ENCODE assay signal across 11 cellular contexts in genomic region chr14:61700104-61700886, GRCh38. TPM values are rescaled to one million over a fixed set of nuclear protein-coding genes. Genes with fewer than 3 reads are reported as not detected.
DNase-seq lines count a peak whose midpoint lies in the region; ATAC-seq and TF ChIP-seq lines count a peak whose summit lies in the region.
"Had no signal": no experiment of that assay in that cellular context is flagged by ENCODE, and none has a peak within 500 bp of the region (broad histone marks: within the 10 kb centered on the region; RNA-seq: fewer than 3 reads in every experiment).

No MANE protein-coding gene starts in this region.

- no peak overlapping the region for H2AFZ ChIP-seq in OCI-LY7 (ENCODE audit: low read length)

- CTCF ChIA-PET in OCI-LY7 (lab: Charles Lee; ENCODE audit: unreplicated experiment) = no interaction called here

- no peak for DNase-seq in T-helper 1 cell
- DNase-seq in OCI-LY7 (ENCODE audit: low spot score) = no peak
- DNase-seq in endodermal cell = no peak
- no peak for DNase-seq in retinal pigment epithelial cell (ENCODE audit: low read depth)
- no peak for DNase-seq in body of pancreas
- no peak for DNase-seq in SKM-1 (lab: John Stamatoyannopoulos, UW; ENCODE audit: unreplicated experiment)
- DNase-seq: foreskin fibroblast, NCI-H2107 had no signal

- BruUV-seq in OCI-LY7 (replicated peaks; lab: Mats Ljungman, UMichigan) = no TSS peak

- H3K27me3 Mint-ChIP-seq in T-helper 1 cell treated with Interleukin-12 subunit alpha and Interleukin-12 subunit beta and Interleukin-4 antibody, amounts not matched to agents 30 μg/mL and 1 μg/mL, for 36 hours (ENCODE audit: low read depth) = no peaks in the 10 kb centered on the region
- H3K27me3 Mint-ChIP-seq in endodermal cell (ENCODE audit: insufficient read depth) = no peaks in the 10 kb centered on the region

- POLR2A ChIA-PET in OCI-LY7 (lab: Charles Lee) = interaction anchor here (0.8 to 5.5 kb wide), 6 partner anchors 10 to 222 kb away, joined by 4 to 79 read pairs (median 5); no protein-coding TSS in a partner anchor

- peaks cover 55% of the 10 kb centered on the region for H3K4me1 Mint-ChIP-seq in T-helper 1 cell treated with Interleukin-12 subunit alpha and Interleukin-12 subunit beta and Interleukin-4 antibody, amounts not matched to agents 30 μg/mL and 1 μg/mL, for 36 hours (ENCODE audit: low read depth)
- H3K4me1 Mint-ChIP-seq in endodermal cell = peaks cover 51% of the 10 kb centered on the region

- TF ChIP-seq CTCF in OCI-LY7 (conservative IDR thresholded peaks at IDR 0.05; ENCODE audit: low read length) (no peak), endodermal cell (conservative IDR thresholded peaks at IDR 0.05) (no peak), retinal pigment epithelial cell (conservative IDR thresholded peaks at IDR 0.05; ENCODE audit: low read depth, low read length) (no peak), body of pancreas (IDR thresholded peaks at IDR 0.05) (no peak)

- H3K4me3 Mint-ChIP-seq in T-helper 1 cell treated with Interleukin-12 subunit alpha and Interleukin-12 subunit beta and Interleukin-4 antibody, amounts not matched to agents 30 μg/mL and 1 μg/mL, for 36 hours = peak overlapping the region; percentile 86
- H3K4me3 Mint-ChIP-seq in endodermal cell = peak overlapping the region; percentile 96

- ATAC-seq in body of pancreas (no peak), HG03565 (IDR thresholded peaks at IDR 0.05; ENCODE audit: unreplicated experiment) (no peak)

- WGBS in endodermal cell (ENCODE audit: insufficient coverage in 1 of 2, insufficient read length in 1 of 2), 2 experiments = 88 to 89% methylated on average over 1 to 2 of the region's 2 CpGs
- WGBS in body of pancreas, 2 donors = 73 to 81% methylated on average over 2 of the region's 2 CpGs

- intact Hi-C loops in OCI-LY7 (cut with micrococcal nuclease; ENCODE audit: unreplicated experiment) (no loop called here), body of pancreas (cut with DNase I) (loop anchor here (10.0 kb wide), 1 partner anchor 55 kb away; no protein-coding TSS in a partner anchor)

- peaks cover 70% of the 10 kb centered on the region for H4K20me1 ChIP-seq in OCI-LY7 (ENCODE audit: insufficient read depth, low read length)

- H3K4me3 ChIP-seq in OCI-LY7 (ENCODE audit: low read depth, low read length, poor library complexity, severe bottlenecking) (peak overlapping the region; percentile 91), endodermal cell (ENCODE audit: low read length) (peak overlapping the region; percentile 97), retinal pigment epithelial cell (ENCODE audit: low read length) (peak overlapping the region; percentile 96), body of pancreas (no peak overlapping the region)
- H3K4me3 ChIP-seq: SJSA1 had no signal

- H3K4me1 ChIP-seq in OCI-LY7 (ENCODE audit: insufficient read depth, low read length, poor library complexity, severe bottlenecking) (peaks cover 65% of the 10 kb centered on the region), endodermal cell (ENCODE audit: control insufficient read depth, insufficient read depth, low read length) (peaks cover 3% of the 10 kb centered on the region), body of pancreas (peaks cover 45% of the 10 kb centered on the region)

- no peak for TF ChIP-seq POLR2A in body of pancreas (IDR thresholded peaks at IDR 0.05)

- H3K4me2 ChIP-seq in OCI-LY7 (ENCODE audit: low read length) = peak overlapping the region; percentile 96

- H3K79me2 ChIP-seq in OCI-LY7 (ENCODE audit: insufficient read depth, low read depth, low read length) = peaks cover 100% of the 10 kb centered on the region

- H3K27me3 ChIP-seq in endodermal cell (ENCODE audit: control insufficient read depth, insufficient read depth, low read length, poor library complexity, severe bottlenecking) (no peaks in the 10 kb centered on the region), body of pancreas (no peaks in the 10 kb centered on the region)
- H3K27me3 ChIP-seq: SJSA1 had no signal

- peak overlapping the region; percentile 77 for H3K27ac Mint-ChIP-seq in T-helper 1 cell treated with Interleukin-12 subunit alpha and Interleukin-12 subunit beta and Interleukin-4 antibody, amounts not matched to agents 30 μg/mL and 1 μg/mL, for 36 hours
- H3K27ac Mint-ChIP-seq in endodermal cell = peak overlapping the region; percentile 10

- no peaks in the 10 kb centered on the region for H3K9me2 ChIP-seq in OCI-LY7 (ENCODE audit: insufficient read depth, low read length)

- H3K36me3 ChIP-seq in OCI-LY7 (ENCODE audit: insufficient read depth, low read length) = peaks cover 41% of the 10 kb centered on the region
- H3K36me3 ChIP-seq in endodermal cell (ENCODE audit: control insufficient read depth, insufficient read depth, low read length) = peaks cover 6% of the 10 kb centered on the region
- H3K36me3 ChIP-seq in body of pancreas (replicated peaks in 1 of 2; ENCODE audit: insufficient read depth in 1 of 2, low read depth in 2 of 2) = no peaks in the 10 kb centered on the region

- H3K9me3 Mint-ChIP-seq in T-helper 1 cell treated with Interleukin-12 subunit alpha and Interleukin-12 subunit beta and Interleukin-4 antibody, amounts not matched to agents 30 μg/mL and 1 μg/mL, for 36 hours = no peaks in the 10 kb centered on the region
- H3K9me3 Mint-ChIP-seq in endodermal cell = no peaks in the 10 kb centered on the region

- H3K9ac ChIP-seq in endodermal cell (ENCODE audit: extremely low read depth, low read length, poor library complexity, severe bottlenecking) = no peak overlapping the region

- peaks cover 36% of the 10 kb centered on the region for H3K36me3 Mint-ChIP-seq in T-helper 1 cell treated with Interleukin-12 subunit alpha and Interleukin-12 subunit beta and Interleukin-4 antibody, amounts not matched to agents 30 μg/mL and 1 μg/mL, for 36 hours (ENCODE audit: low read depth)
- H3K36me3 Mint-ChIP-seq in endodermal cell (ENCODE audit: low read depth) = no peaks in the 10 kb centered on the region

- H3K9me3 ChIP-seq in OCI-LY7 (ENCODE audit: low read length) = no peaks in the 10 kb centered on the region
- no peaks in the 10 kb centered on the region for H3K9me3 ChIP-seq in endodermal cell (ENCODE audit: control insufficient read depth, low read length)
- H3K9me3 ChIP-seq in body of pancreas = no peaks in the 10 kb centered on the region
- H3K9me3 ChIP-seq: SJSA1 had no signal

- H3K27ac ChIP-seq in OCI-LY7 (ENCODE audit: low read depth, low read length, poor library complexity, severe bottlenecking) (no peak overlapping the region), endodermal cell (ENCODE audit: low read depth, low read length) (no peak overlapping the region), body of pancreas (no peak overlapping the region)
- H3K27ac ChIP-seq: SJSA1 had no signal

RNA-seq across cellular contexts. Expression of gene HIF1A, which starts 5.0 kb away (rescaled TPM):
- 59.5 and 71.7 TPM in 2 replicates for total RNA-seq in OCI-LY7 (2014; rRNA removed; shearing (Covaris generic))
- total RNA-seq in OCI-LY7 (2022) = 88.1 and 93.7 TPM in 2 replicates
- total RNA-seq in endodermal cell = 100 to 1,000 TPM; 201 to 227 TPM
- 166 TPM for polyA plus RNA-seq in endodermal cell (2013, experiment 1 of 2)
- polyA plus RNA-seq in endodermal cell (2013, experiment 2 of 2) = 178 TPM
- total RNA-seq in body of pancreas = 10 to 100 TPM; 36.8 to 66.9 TPM

Comparison
In these comparisons a context has a peak if more than half of its experiments do, and no peak if none do; other contexts are left out.
1. H3K4me3 ChIP-seq: peak in OCI-LY7 (single experiment), endodermal cell (single experiment) and retinal pigment epithelial cell (single experiment); none in body of pancreas (0 of 2).